In the genomic region with DNA sequence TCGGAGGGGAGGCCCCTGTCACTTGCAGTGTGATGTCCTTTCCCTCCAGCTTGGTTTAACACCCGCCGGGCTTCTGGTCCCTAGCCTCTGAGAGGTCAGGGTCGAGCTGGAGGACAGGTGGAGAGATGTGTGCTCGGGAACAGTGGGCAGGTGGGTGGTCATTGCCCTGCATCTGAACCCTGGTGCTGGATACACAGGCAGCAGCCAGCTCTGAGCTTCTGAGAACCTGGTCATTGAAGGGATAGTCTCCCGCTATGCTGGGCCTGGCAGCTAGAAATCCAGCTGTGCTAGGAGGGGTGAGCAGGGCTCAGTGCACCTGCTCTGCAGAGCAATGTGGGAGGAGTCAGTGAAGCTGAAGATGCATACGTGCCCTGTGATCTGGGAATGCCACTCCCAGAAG, we compare ENCODE assay signal across 15 cellular contexts. TPM values are rescaled to one million over a fixed set of nuclear protein-coding genes. Genes with fewer than 3 reads are reported as not detected.
"Had no signal": no experiment of that assay in that cellular context is flagged by ENCODE, and none has a peak within 500 bp of the region (broad histone marks: within the 10 kb centered on the region; RNA-seq: fewer than 3 reads in every experiment).

No MANE protein-coding gene starts in this region.

- ATAC-seq: naive thymus-derived CD8-positive, alpha-beta T cell had no signal

- H3K36me3 ChIP-seq: colonic mucosa, ovary, right atrium auricular region had no signal

- FAIRE-seq: kidney, small intestine had no signal

- H3K27ac ChIP-seq: colonic mucosa, hepatocyte, ovary, stomach had no signal

- H2AFZ ChIP-seq: hepatocyte had no signal

- H3K27me3 ChIP-seq: colonic mucosa, hepatocyte, ovary, right atrium auricular region, stomach had no signal

- DNase-seq: colonic mucosa; effector CD8-positive, alpha-beta T cell; foreskin melanocyte; kidney; left cardiac atrium; naive thymus-derived CD8-positive, alpha-beta T cell; ovary; small intestine; stimulated activated CD4-positive, alpha-beta T cell treated with anti-CD3 and anti-CD28 coated beads, Interleukin-12 subunit alpha, Interleukin-12 subunit beta, amount 100 ng/mL, for 4 hours; stimulated activated naive CD4-positive, alpha-beta T cell; stomach; substantia nigra; trophoblast cell had no signal

- H3K4me3 ChIP-seq: colonic mucosa, hepatocyte, ovary, right atrium auricular region, stomach had no signal

- H3K4me2 ChIP-seq: hepatocyte had no signal

- H3K9me3 ChIP-seq: colonic mucosa, ovary, right atrium auricular region, stomach had no signal

RNA-seq across cellular contexts. Expression of a gene that starts 57.8 kb away (rescaled TPM):
- total RNA-seq: naive thymus-derived CD8-positive, alpha-beta T cell had no signal
- polyA plus RNA-seq: naive thymus-derived CD8-positive, alpha-beta T cell had no signal
